ENCODE assay signal across 18 cellular contexts in the genomic region with DNA sequence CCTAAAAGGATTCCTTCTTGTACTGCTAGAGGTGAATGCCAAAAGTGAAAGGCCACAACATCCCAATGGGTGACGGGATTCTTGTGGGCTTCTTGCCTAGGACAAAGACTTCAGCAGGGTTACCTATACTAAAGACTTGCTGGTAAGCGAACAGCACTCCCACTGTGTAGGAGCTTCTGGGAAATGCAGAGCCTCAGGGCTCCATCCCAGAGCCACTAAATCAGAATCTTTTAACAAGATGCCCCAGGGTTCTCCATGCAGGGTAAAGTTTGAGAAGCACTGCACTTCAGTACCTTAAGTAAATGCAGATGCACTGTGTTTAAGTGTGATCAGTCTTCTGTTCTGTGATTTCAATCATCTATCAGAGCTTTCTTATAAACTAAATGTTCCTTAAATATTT.
"Had no signal": no experiment of that assay in that cellular context is flagged by ENCODE, and none has a peak within 500 bp of the region (broad histone marks: within the 10 kb centered on the region; RNA-seq: fewer than 3 reads in every experiment).

No MANE protein-coding gene starts in this region.

- H3K4me3 ChIP-seq: cardiac muscle cell, coronary artery, gastroesophageal sphincter, hepatocyte, lung, mucosa of descending colon, right atrium auricular region, upper lobe of left lung had no signal

- H3K9me3 ChIP-seq: mucosa of descending colon had no signal

- DNase-seq: activated CD4-positive, alpha-beta T cell treated with anti-CD3 and anti-CD28 coated beads for 36 hours; activated gamma-delta T cell treated with Interleukin-2 at 50 U/mL for 16 hours; activated T-cell treated with anti-CD3 and anti-CD28 coated beads, Interleukin-2, amount 50 U/mL, for 4 hours; effector memory CD4-positive, alpha-beta T cell; mucosa of descending colon; naive thymus-derived CD8-positive, alpha-beta T cell; SK-N-SH; small intestine; substantia nigra; T-helper 1 cell; upper lobe of left lung had no signal

- H3K4me2 ChIP-seq: hepatocyte, SK-N-SH had no signal

- ATAC-seq: activated CD4-positive, alpha-beta T cell treated with anti-CD3 and anti-CD28 coated beads for 36 hours; activated T-cell treated with anti-CD3 and anti-CD28 coated beads, Interleukin-2, amount 50 U/mL, for 4 hours; gastroesophageal sphincter; naive thymus-derived CD8-positive, alpha-beta T cell had no signal

- H3K36me3 ChIP-seq: cardiac muscle cell had no signal

- H3K27me3 ChIP-seq: cardiac muscle cell, gastroesophageal sphincter, hepatocyte, right atrium auricular region, upper lobe of left lung had no signal

- H2AFZ ChIP-seq: hepatocyte had no signal

- H3K79me2 ChIP-seq: hepatocyte had no signal

- H3K9ac ChIP-seq: SK-N-SH had no signal

- H3K27ac ChIP-seq: cardiac muscle cell, gastroesophageal sphincter, hepatocyte, VCaP had no signal
